In the genomic region with DNA sequence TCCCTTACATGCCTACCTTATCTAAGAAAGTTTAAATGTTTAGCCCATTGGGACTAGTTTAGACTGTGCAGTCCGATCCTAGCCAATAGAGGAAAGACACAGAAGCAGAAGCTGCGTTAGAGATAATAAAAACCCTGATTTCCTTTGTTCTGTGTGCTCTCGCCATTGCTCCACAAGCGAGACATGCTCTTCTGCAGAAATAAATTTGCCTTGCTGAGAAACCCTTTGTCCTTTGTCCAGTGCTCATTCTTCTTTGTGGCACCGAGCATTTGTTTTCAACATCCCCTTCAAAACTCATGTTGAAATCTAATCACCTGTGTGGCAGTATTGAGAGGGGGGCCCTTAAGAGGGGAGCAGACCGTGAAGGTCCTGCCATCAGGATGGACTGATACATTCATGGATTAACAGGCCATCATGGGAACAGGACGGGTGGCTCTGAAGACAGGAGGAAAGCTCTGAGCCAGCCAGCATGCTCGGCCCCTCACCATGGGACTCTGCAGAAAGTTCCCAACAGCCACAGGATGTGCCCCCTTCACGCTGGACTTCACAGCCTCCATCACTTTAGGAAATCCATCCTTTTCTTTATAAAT, we compare ENCODE assay signal across 18 cellular contexts.
A peak's percentile ranks its signal among the peaks of the same experiment; 100 is the strongest.
DNase-seq lines count a peak whose midpoint lies in the region; ATAC-seq, FAIRE-seq and TF ChIP-seq lines count a peak whose summit lies in the region.
"Had no signal": no experiment of that assay in that cellular context is flagged by ENCODE, and none has a peak within 500 bp of the region (broad histone marks: within the 10 kb centered on the region; RNA-seq: fewer than 3 reads in every experiment).

No MANE protein-coding gene starts in this region.

- no peak overlapping the region for H3K4me2 ChIP-seq in H1 (ENCODE audit: insufficient read depth in 1 of 2, low read depth in 2 of 2, low read length in 2 of 2)

- no peak overlapping the region for H3K23ac ChIP-seq in H1 (ENCODE audit: insufficient read length)

- 0 out of 2 replicates have a peak overlapping the region, but pooled peaks have one; percentile 61 for H2BK15ac ChIP-seq in H1 (ENCODE audit: low read length)

- no peak for TF ChIP-seq RAD21 in H1 (IDR thresholded peaks at IDR 0.05 in 1 of 2, conservative IDR thresholded peaks at IDR 0.05 in 1 of 2; ENCODE audit: low read depth in 2 of 2, low read length in 2 of 2)

- no peak overlapping the region for H2BK120ac ChIP-seq in H1 (replicated peaks; ENCODE audit: low read depth, low read length)

- no peak for DNase-seq in activated naive CD4-positive, alpha-beta T cell treated with anti-CD3 and anti-CD28 coated beads for 36 hours
- no peak for DNase-seq in activated naive CD4-positive, alpha-beta T cell treated with anti-CD3 and anti-CD28 coated beads, Interleukin-2, amount 50 U/mL, for 16 hours
- peak; percentile 8 for DNase-seq in Caki2 (ENCODE audit: low read depth)
- DNase-seq in H1 (ENCODE audit: low read depth in 1 of 2, low spot score in 2 of 2): no peak
- DNase-seq in psoas muscle: no peak
- no peak for DNase-seq in AG20443 (ENCODE audit: low spot score)
- DNase-seq in EL: no peak
- DNase-seq in medulla oblongata (ENCODE audit: extremely low spot score): no peak
- DNase-seq: CD8-positive, alpha-beta T cell; COR-L47; GM23248; H7; KBM-7 had no signal

- H3K18ac ChIP-seq in H1 (ENCODE audit: extremely low read depth, low read length): peak overlapping the region; percentile 60; the same call in 1 of the 2 replicates

- no peak overlapping the region for H3K9ac ChIP-seq in H1 (replicated peaks in 1 of 4; ENCODE audit: extremely low read depth in 1 of 4, low read depth in 3 of 4, low read length in 3 of 4)
- H3K9ac ChIP-seq: GM23248 had no signal

- H4K20me1 ChIP-seq in H1 (replicated peaks in 1 of 2; ENCODE audit: control insufficient read depth in 1 of 2, insufficient read depth in 2 of 2, low read length in 2 of 2): no peaks in the 10 kb centered on the region

- H2AK5ac ChIP-seq in H1 (ENCODE audit: low read depth, low read length): no peak overlapping the region

- no peak for ATAC-seq in psoas muscle
- ATAC-seq: CD8-positive, alpha-beta T cell; GM12878 had no signal

- no peak overlapping the region for H4K8ac ChIP-seq in H1 (ENCODE audit: extremely low read depth, insufficient read depth, low read length)

- CTCF ChIA-PET in activated naive CD4-positive, alpha-beta T cell treated with anti-CD3 and anti-CD28 coated beads for 36 hours (lab: Charles Lee): no interaction called here
- CTCF ChIA-PET in H1 (lab: Charles Lee; ENCODE audit: partially characterized antibody): interaction anchor here (0.9 to 1.4 kb wide), 5 partner anchors 15 to 596 kb away, joined by 3 to 6 read pairs (median 3); no protein-coding TSS in a partner anchor

- H2BK5ac ChIP-seq in H1 (ENCODE audit: low read depth, low read length): peak overlapping the region; percentile 100; the same call in 1 of the 2 replicates

- intact Hi-C loops in activated naive CD4-positive, alpha-beta T cell treated with anti-CD3 and anti-CD28 coated beads for 36 hours (cut with micrococcal nuclease): no loop called here
- intact Hi-C loops in psoas muscle (cut with DNase I): no loop called here

- H3K36me3 Mint-ChIP-seq in activated naive CD4-positive, alpha-beta T cell treated with anti-CD3 and anti-CD28 coated beads for 36 hours (ENCODE audit: low read depth): peaks cover 4% of the 10 kb centered on the region
- H3K36me3 Mint-ChIP-seq: CD14-positive monocyte had no signal

- no peak for TF ChIP-seq EP300 in H1 (IDR thresholded peaks at IDR 0.05; ENCODE audit: borderline replicate concordance in 1 of 2, low read depth in 2 of 2, low read length in 2 of 2)

- peaks cover 19% of the 10 kb centered on the region for H3K9me3 Mint-ChIP-seq in activated naive CD4-positive, alpha-beta T cell treated with anti-CD3 and anti-CD28 coated beads for 36 hours

- H3K4me3 Mint-ChIP-seq in activated naive CD4-positive, alpha-beta T cell treated with anti-CD3 and anti-CD28 coated beads for 36 hours: no peak overlapping the region
- H3K4me3 Mint-ChIP-seq: CD14-positive monocyte; CD8-positive, alpha-beta T cell had no signal

- H3K14ac ChIP-seq in H1 (ENCODE audit: insufficient read length): no peak overlapping the region

- H3K4me1 ChIP-seq in H1 (replicated peaks in 1 of 4; ENCODE audit: control insufficient read depth in 3 of 4, insufficient read depth in 4 of 4, low read length in 3 of 4) (peaks cover 0 to 6% (median 0%) of the 10 kb centered on the region in 4 experiments; a peak in 3 of 7 replicates), psoas muscle (peaks cover 21% of the 10 kb centered on the region)

- no peaks in the 10 kb centered on the region for H3K36me3 ChIP-seq in H1 (ENCODE audit: control insufficient read depth in 2 of 4, insufficient read depth in 4 of 4, low read length in 3 of 4)
- peaks cover 0 to 44% of the 10 kb centered on the region in 2 donors for H3K36me3 ChIP-seq in psoas muscle (ENCODE audit: insufficient read depth in 1 of 2, low read depth in 1 of 2)

- no peaks in the 10 kb centered on the region for H3K79me1 ChIP-seq in H1 (ENCODE audit: low read depth, low read length)

- H4K5ac ChIP-seq in H1 (ENCODE audit: insufficient read length, low read depth, low read length): no peak overlapping the region

- H4K91ac ChIP-seq in H1 (replicated peaks; ENCODE audit: insufficient read length, low read length): no peak overlapping the region

- no peaks in the 10 kb centered on the region for H3K23me2 ChIP-seq in H1 (ENCODE audit: low read depth, low read length)

- H3K27me3 ChIP-seq in H1 (replicated peaks in 1 of 4; ENCODE audit: control insufficient read depth in 3 of 4, extremely low read depth in 1 of 4, insufficient read depth in 3 of 4, low read length in 3 of 4): no peaks in the 10 kb centered on the region; a peak in 1 of 7 replicates
- H3K27me3 ChIP-seq in psoas muscle (ENCODE audit: insufficient read depth in 3 of 3, low read length in 2 of 3): no peaks in the 10 kb centered on the region

- H3K27ac ChIP-seq in H1 (ENCODE audit: low read depth, low read length) (peak overlapping the region; percentile 34; the same call in 1 of the 2 replicates), psoas muscle (peak overlapping the region; percentile 53)
- H3K27ac ChIP-seq: GM23248, HL-60 had no signal

- WGBS in H1 (ENCODE audit: extremely low coverage in 1 of 2, insufficient coverage in 1 of 2, insufficient read length in 1 of 2, insufficient replicate concordance in 2 of 2, low coverage in 1 of 2, low lambda C conversion rate in 2 of 2, missing lambda C conversion rate in 1 of 2), 2 experiments: 86% methylated on average over 9 of the region's 9 CpGs; no CpG with 5 or more reads in 1 of the 2 experiments
- 93 to 95% (median 95%) methylated on average over 9 of the region's 9 CpGs for WGBS in psoas muscle, 3 donors

- no peaks in the 10 kb centered on the region for H3K27me3 Mint-ChIP-seq in activated naive CD4-positive, alpha-beta T cell treated with anti-CD3 and anti-CD28 coated beads for 36 hours (ENCODE audit: low read depth)

- TF ChIP-seq POLR2A in H1 (IDR thresholded peaks at IDR 0.05; ENCODE audit: control extremely low read depth in 1 of 2, low read depth in 2 of 2, low read length in 2 of 2): no peak

- no peaks in the 10 kb centered on the region for H3K79me2 ChIP-seq in H1 (ENCODE audit: control insufficient read depth in 1 of 2, insufficient read depth in 2 of 2, low read length in 2 of 2)

- TF ChIP-seq CTCF in H1 (IDR thresholded peaks at IDR 0.05; ENCODE audit: control extremely low read depth in 1 of 3, insufficient read depth in 1 of 3, low read depth in 1 of 3, low read length in 3 of 3) (no peak), psoas muscle (IDR thresholded peaks at IDR 0.05) (no peak)

- peak overlapping the region; percentile 11 for H3K27ac Mint-ChIP-seq in activated naive CD4-positive, alpha-beta T cell treated with anti-CD3 and anti-CD28 coated beads for 36 hours
- H3K27ac Mint-ChIP-seq: CD14-positive monocyte; CD8-positive, alpha-beta T cell had no signal

- H3K4me3 ChIP-seq in H1 (ENCODE audit: extremely low read depth in 1 of 4, insufficient read depth in 2 of 4, low read depth in 3 of 4, low read length in 4 of 4): no peak overlapping the region
- H3K4me3 ChIP-seq in psoas muscle: no peak overlapping the region
- H3K4me3 ChIP-seq: GM12878, GM23248 had no signal

- no peak overlapping the region for H3K56ac ChIP-seq in H1 (replicated peaks; ENCODE audit: insufficient read length, low read depth, low read length)

- H3K9me3 ChIP-seq in H1 (ENCODE audit: insufficient read depth in 2 of 2, low read depth in 1 of 2, low read length in 1 of 2): no peaks in the 10 kb centered on the region
- no peaks in the 10 kb centered on the region for H3K9me3 ChIP-seq in psoas muscle

- in situ Hi-C loops in Caki2 (cut with HindIII; ENCODE audit: low pct_unique_long_range_greater_than_20kb, low sequenced_read_pairs): no loop called here

- H3K4me1 Mint-ChIP-seq in activated naive CD4-positive, alpha-beta T cell treated with anti-CD3 and anti-CD28 coated beads for 36 hours (ENCODE audit: low read depth): no peaks in the 10 kb centered on the region
- H3K4me1 Mint-ChIP-seq: CD14-positive monocyte had no signal

- H2BK12ac ChIP-seq in H1 (ENCODE audit: low read depth, low read length): peak overlapping the region; percentile 10

- H2BK20ac ChIP-seq in H1 (ENCODE audit: low read length): peak overlapping the region; percentile 91; the same call in 1 of the 2 replicates

- FAIRE-seq in H1 (lab: Jason Lieb, UNC): no peak
- FAIRE-seq: A204.1, GM12878, GM18507 had no signal

- H2AFZ ChIP-seq in H1 (ENCODE audit: low read length): no peak overlapping the region
- H2AFZ ChIP-seq: GM23248 had no signal

- POLR2A ChIA-PET in H1 (lab: Charles Lee; ENCODE audit: partially characterized antibody): interaction anchor here (2.8 kb wide), 1 partner anchor 13 kb away, joined by 6 read pairs; no protein-coding TSS in a partner anchor

- H3K4ac ChIP-seq in H1 (replicated peaks; ENCODE audit: insufficient read length, low read depth, low read length): no peak overlapping the region

TF ChIP-seq in H1, 55 proteins besides CTCF, POLR2A, EP300 and RAD21 (continues in another document):
- TF ChIP-seq MAFK (IDR thresholded peaks at IDR 0.05; ENCODE audit: low read depth, low read length) (no peak), ZNF274 (IDR thresholded peaks at IDR 0.05; ENCODE audit: borderline replicate concordance, extremely low read depth, low read length) (no peak)
